26 cellular contexts compared by ENCODE assay signal in the genomic region with DNA sequence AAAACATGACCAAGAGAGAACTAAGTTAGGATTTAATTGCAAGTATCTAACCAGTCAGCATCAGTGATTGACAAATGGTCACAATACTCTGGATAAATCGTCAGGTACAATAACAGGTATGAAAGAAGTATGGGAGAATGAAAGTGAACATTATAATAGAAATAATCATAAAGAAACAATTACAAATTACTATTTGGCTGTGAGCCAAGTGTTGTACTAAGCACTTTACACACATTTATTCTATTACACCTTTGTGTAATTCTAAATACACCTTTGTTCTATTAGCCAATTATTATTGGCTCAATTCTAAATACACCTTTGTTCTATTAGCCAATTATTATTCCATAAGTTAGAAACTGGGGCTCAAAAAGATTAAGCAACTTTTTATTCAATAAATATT.
"Had no signal": no experiment of that assay in that cellular context is flagged by ENCODE, and none has a peak within 500 bp of the region (broad histone marks: within the 10 kb centered on the region; RNA-seq: fewer than 3 reads in every experiment).

No MANE protein-coding gene starts in this region.

- DNase-seq: stimulated activated CD4-positive, alpha-beta T cell treated with anti-CD3 and anti-CD28 coated beads, Interleukin-2, amount 100 ng/mL, for 48 hours; stimulated activated CD4-positive, alpha-beta T cell treated with anti-CD3 and anti-CD28 coated beads, Interleukin-4, amount 100 ng/mL, for 1 hour; stimulated activated CD4-positive, alpha-beta T cell treated with anti-CD3 and anti-CD28 coated beads, Interleukin-4, amount 100 ng/mL, for 24 hours; stimulated activated CD4-positive, alpha-beta T cell treated with anti-CD3 and anti-CD28 coated beads, Interleukin-4, amount 100 ng/mL, for 4 hours; stimulated activated CD8-positive, alpha-beta memory T cell treated with anti-CD3 and anti-CD28 coated beads, Interleukin-4, amount 100 ng/mL, for 48 hours; stimulated activated naive B cell treated with anti-CD40 and anti-IgM and Interleukin-4, amounts not matched to agents 10 μg/mL and 1 μg/mL and 100 μg/mL, for 72 hours; stimulated activated naive CD4-positive, alpha-beta T cell; stimulated activated naive CD4-positive, alpha-beta T cell treated with Interleukin-2 at 50 U/mL for 16 hours; stimulated activated naive CD8-positive, alpha-beta T cell treated with anti-CD3 and anti-CD28 coated beads, Interleukin-15, amount 100 ng/mL, for 72 hours; stimulated activated naive CD8-positive, alpha-beta T cell treated with anti-CD3 and anti-CD28 coated beads, Interleukin-15, Interleukin-2, amounts not matched to agents 100 U/mL and 50 U/mL, for 24 hours; stomach; substantia nigra; testis; thyroid gland; tibial artery; transverse colon; upper lobe of left lung; upper lobe of right lung; uterus had no signal

- H3K27ac ChIP-seq: stomach, suprapubic skin, testis, thoracic aorta, thyroid gland, tibial artery, tibial nerve, transverse colon, upper lobe of left lung, upper lobe of right lung, uterus, vagina had no signal

- ATAC-seq: stimulated activated effector memory CD8-positive, alpha-beta T cell treated with anti-CD3 and anti-CD28 coated beads, Interleukin-12 subunit alpha, Interleukin-12 subunit beta, amount 100 ng/mL, for 72 hours; stimulated activated memory B cell treated with anti-CD40 and anti-IgM and Interleukin-4, amounts not matched to agents 10 μg/mL and 1 μg/mL and 100 μg/mL, for 72 hours; stimulated activated naive B cell treated with anti-CD40 and anti-IgM and Interleukin-4, amounts not matched to agents 10 μg/mL and 1 μg/mL and 100 μg/mL, for 72 hours; stimulated activated naive CD8-positive, alpha-beta T cell treated with anti-CD3 and anti-CD28 coated beads, Interleukin-15, amount 100 ng/mL, for 72 hours; stimulated activated naive CD8-positive, alpha-beta T cell treated with anti-CD3 and anti-CD28 coated beads, Interleukin-15, Interleukin-2, amounts not matched to agents 100 U/mL and 50 U/mL, for 24 hours; upper lobe of right lung had no signal

- H3K36me3 ChIP-seq: stomach, suprapubic skin, thoracic aorta, thyroid gland, tibial artery, tibial nerve, transverse colon, upper lobe of left lung, upper lobe of right lung, uterus, vagina had no signal

- H3K9me3 ChIP-seq: stomach, suprapubic skin, testis, thoracic aorta, thyroid gland, tibial artery, tibial nerve, transverse colon, upper lobe of left lung, upper lobe of right lung, uterus, vagina had no signal

- FAIRE-seq: urothelium cell line had no signal

- H3K4me3 ChIP-seq: stomach, suprapubic skin, testis, thoracic aorta, thyroid gland, tibial artery, tibial nerve, transverse colon, upper lobe of left lung, upper lobe of right lung, uterus, vagina had no signal

- H3K4me1 ChIP-seq: stomach, suprapubic skin, testis, thyroid gland, tibial artery, tibial nerve, transverse colon, upper lobe of left lung, upper lobe of right lung, uterus, vagina had no signal

- H3K27me3 ChIP-seq: stomach, suprapubic skin, testis, thyroid gland, tibial artery, tibial nerve, transverse colon, upper lobe of left lung, upper lobe of right lung, uterus, vagina had no signal
